Comparison of ENCODE assay signal across 8 cellular contexts in the genomic region with DNA sequence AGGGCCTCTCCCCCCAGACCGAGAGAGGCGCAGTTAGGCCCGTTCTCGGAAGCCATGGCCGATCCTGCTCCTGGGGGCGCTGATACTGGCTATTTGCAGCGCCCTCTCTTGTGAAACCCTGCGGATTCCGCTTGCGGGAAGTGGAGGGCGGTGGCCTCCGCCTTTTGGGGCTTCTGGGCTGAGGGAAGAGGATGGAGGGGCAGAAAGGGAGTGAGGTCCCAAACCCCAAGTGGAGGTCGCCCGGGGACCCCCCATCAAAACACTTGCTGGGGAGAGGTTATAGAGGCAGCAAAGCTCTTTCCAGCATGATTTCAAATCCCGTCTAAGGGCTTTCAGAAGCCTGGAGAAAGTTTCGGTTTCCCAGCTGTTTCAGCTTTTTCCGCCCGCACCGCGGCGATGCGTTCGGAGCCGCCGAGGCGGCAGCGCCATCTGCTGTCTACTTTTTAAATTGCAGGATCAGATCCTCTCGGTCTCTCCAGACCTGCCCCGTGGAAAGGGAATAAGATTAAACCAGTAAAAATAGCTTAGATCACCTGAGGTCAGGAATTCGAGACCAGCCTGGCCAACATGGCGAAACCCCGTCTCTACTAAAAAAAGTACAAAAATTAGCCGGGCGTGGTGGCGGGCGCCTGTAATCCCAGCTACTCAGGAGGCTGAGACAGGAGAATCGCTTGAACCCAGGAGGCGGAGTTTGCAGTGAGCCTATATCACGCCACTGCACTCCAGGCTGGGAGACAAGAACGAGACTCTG. TPM values are rescaled to one million over a fixed set of nuclear protein-coding genes. Genes with fewer than 3 reads are reported as not detected.
DNase-seq lines count a peak whose midpoint lies in the region; ATAC-seq and TF ChIP-seq lines count a peak whose summit lies in the region.

No MANE protein-coding gene starts in this region.

- H4K5ac ChIP-seq in H9 (ENCODE audit: insufficient read length, low read depth, low read length) (no peak overlapping the region), mesendoderm (ENCODE audit: low read length) (no peak overlapping the region)

- H2BK20ac ChIP-seq in H9 (ENCODE audit: low read depth, low read length, poor library complexity, severe bottlenecking) = no peak overlapping the region

- no CpG with 5 or more reads among the region's 40 CpGs for WGBS in H9 (ENCODE audit: extremely low coverage, insufficient read length, low lambda C conversion rate)
- 34 to 46% methylated on average over 24 to 40 of the region's 40 CpGs for WGBS in endodermal cell (ENCODE audit: insufficient coverage in 1 of 2, insufficient read length in 1 of 2), 2 experiments
- WGBS in mesendoderm (ENCODE audit: extremely low coverage, insufficient coverage, low lambda C conversion rate) = no CpG with 5 or more reads among the region's 40 CpGs

- H2BK120ac ChIP-seq in H9 (ENCODE audit: low read depth, low read length, poor library complexity, severe bottlenecking) (no peak overlapping the region), mesendoderm (ENCODE audit: low read depth, low read length) (no peak overlapping the region)

- CTCF ChIA-PET in CD8-positive, alpha-beta T cell (lab: Charles Lee) = interaction anchor here (0.5 to 11.9 kb wide), 76 partner anchors 10 to 640 kb away, joined by 3 to 137 read pairs (median 4); a partner anchor contains a TSS
- CTCF ChIA-PET in activated CD8-positive, alpha-beta memory T cell treated with anti-CD3 and anti-CD28 coated beads, Interleukin-2, amount 10 ng/mL, durations not matched to agents 7 days and 5 days (lab: Charles Lee) = interaction anchor here (0.7 to 10.0 kb wide), 49 partner anchors 8 to 650 kb away, joined by 3 to 252 read pairs (median 5); a partner anchor contains a TSS

- peak; percentile 93 for TF ChIP-seq CTCF in CD8-positive, alpha-beta T cell (IDR thresholded peaks at IDR 0.05)
- TF ChIP-seq CTCF in H9 (conservative IDR thresholded peaks at IDR 0.05) = peak; percentile 93
- TF ChIP-seq CTCF in endodermal cell (conservative IDR thresholded peaks at IDR 0.05) = peak; percentile 93

- H3K27ac ChIP-seq in CD8-positive, alpha-beta T cell (ENCODE audit: low read depth, low read length) = no peak overlapping the region
- H3K27ac ChIP-seq in H9 (ENCODE audit: insufficient read length, low read depth, low read length) (no peak overlapping the region), endodermal cell (ENCODE audit: low read depth, low read length) (no peak overlapping the region), mesendoderm (ENCODE audit: low read depth, low read length) (no peak overlapping the region)

- H2BK15ac ChIP-seq in H9 (ENCODE audit: low read depth, low read length) = no peak overlapping the region
- H2BK15ac ChIP-seq in mesendoderm (replicated peaks; ENCODE audit: low read depth) = no peak overlapping the region

- peak overlapping the region; percentile 60 for H3K4me2 ChIP-seq in H9 (ENCODE audit: insufficient read depth, insufficient read length, low read length)
- peak overlapping the region; percentile 41 for H3K4me2 ChIP-seq in mesendoderm (ENCODE audit: low read length)

- ATAC-seq in CD8-positive, alpha-beta T cell = peak; percentile 73
- ATAC-seq in activated CD8-positive, alpha-beta memory T cell treated with anti-CD3 and anti-CD28 coated beads, Interleukin-2, amount 10 ng/mL, durations not matched to agents 7 days and 5 days = peak; percentile 54
- no peak for ATAC-seq in GM21717 (IDR thresholded peaks at IDR 0.05; ENCODE audit: unreplicated experiment)

- no peak overlapping the region for H3K27ac Mint-ChIP-seq in CD8-positive, alpha-beta T cell
- H3K27ac Mint-ChIP-seq in H9 (no peak overlapping the region), endodermal cell (no peak overlapping the region)
- peak overlapping the region; percentile 92 for H3K27ac Mint-ChIP-seq in activated CD8-positive, alpha-beta memory T cell treated with anti-CD3 and anti-CD28 coated beads, Interleukin-2, amount 10 ng/mL, durations not matched to agents 7 days and 5 days

- peak overlapping the region; percentile 39 for H3K4me3 ChIP-seq in CD8-positive, alpha-beta T cell (ENCODE audit: low read depth, low read length)
- H3K4me3 ChIP-seq in endodermal cell (ENCODE audit: low read length) (no peak overlapping the region), mesendoderm (ENCODE audit: low read length) (peak overlapping the region; percentile 7)

- no peaks in the 10 kb centered on the region for H4K20me1 ChIP-seq in H9 (ENCODE audit: control insufficient read depth, insufficient read depth, insufficient read length)

- no peak overlapping the region for H3K23ac ChIP-seq in H9 (ENCODE audit: insufficient read length, low read depth, low read length)
- H3K23ac ChIP-seq in mesendoderm (ENCODE audit: low read length) = no peak overlapping the region

- H3T11ph ChIP-seq in H9 (ENCODE audit: low read length) = no peak overlapping the region

- peaks cover 21% of the 10 kb centered on the region for H3K4me1 ChIP-seq in CD8-positive, alpha-beta T cell (ENCODE audit: insufficient read depth, low read length)
- H3K4me1 ChIP-seq in H9 (ENCODE audit: insufficient read depth, low read length) (no peaks in the 10 kb centered on the region), endodermal cell (ENCODE audit: control insufficient read depth, insufficient read depth, low read length) (no peaks in the 10 kb centered on the region), mesendoderm (ENCODE audit: control insufficient read depth, low read depth, low read length) (no peaks in the 10 kb centered on the region)

- intact Hi-C loops in CD8-positive, alpha-beta T cell (cut with DNase I, micrococcal nuclease) = loop anchor here (1.0 to 10.0 kb wide), 17 partner anchors 15 to 641 kb away; a partner anchor contains a TSS

- H3K4ac ChIP-seq in H9 (ENCODE audit: low read depth, low read length) = no peak overlapping the region
- H3K4ac ChIP-seq in mesendoderm (ENCODE audit: low read depth, low read length) = no peak overlapping the region

- H3K9me3 ChIP-seq in CD8-positive, alpha-beta T cell (ENCODE audit: low read length) = no peaks in the 10 kb centered on the region
- no peaks in the 10 kb centered on the region for H3K9me3 ChIP-seq in H9 (ENCODE audit: control insufficient read depth, low read depth, low read length)
- H3K9me3 ChIP-seq in endodermal cell (ENCODE audit: control insufficient read depth, low read length) = peaks cover 15% of the 10 kb centered on the region

- H3K9ac ChIP-seq in H9 (ENCODE audit: extremely low read depth, insufficient read length, low read length) (no peak overlapping the region), endodermal cell (ENCODE audit: extremely low read depth, low read length, poor library complexity, severe bottlenecking) (no peak overlapping the region), mesendoderm (ENCODE audit: low read length) (peak overlapping the region; percentile 60)

- no peaks in the 10 kb centered on the region for H3K36me3 ChIP-seq in CD8-positive, alpha-beta T cell (ENCODE audit: insufficient read depth, low read length)
- H3K36me3 ChIP-seq in endodermal cell (ENCODE audit: control insufficient read depth, insufficient read depth, low read length) = no peaks in the 10 kb centered on the region
- H3K36me3 ChIP-seq in mesendoderm (ENCODE audit: control insufficient read depth, insufficient read depth, low read length) = no peaks in the 10 kb centered on the region

- H2BK5ac ChIP-seq in H9 (ENCODE audit: insufficient read length, low read length) = no peak overlapping the region
- no peak overlapping the region for H2BK5ac ChIP-seq in mesendoderm (ENCODE audit: low read length)

- H3K23me2 ChIP-seq in H9 (ENCODE audit: insufficient read length, low read depth, low read length, poor library complexity, severe bottlenecking) = peaks cover 7% of the 10 kb centered on the region

- no peak overlapping the region for H4K91ac ChIP-seq in H9 (ENCODE audit: insufficient read length, low read depth, low read length)

- H3K27me3 ChIP-seq in CD8-positive, alpha-beta T cell (ENCODE audit: insufficient read depth, low read length) = no peaks in the 10 kb centered on the region
- H3K27me3 ChIP-seq in H9 (ENCODE audit: insufficient read depth, low read length) (no peaks in the 10 kb centered on the region), endodermal cell (ENCODE audit: control insufficient read depth, insufficient read depth, low read length, poor library complexity, severe bottlenecking) (no peaks in the 10 kb centered on the region), mesendoderm (ENCODE audit: insufficient read depth, low read length, poor library complexity) (no peaks in the 10 kb centered on the region)

- no peaks in the 10 kb centered on the region for H3K9me3 Mint-ChIP-seq in CD8-positive, alpha-beta T cell
- peaks cover 0 to 5% of the 10 kb centered on the region in 2 experiments; a peak in 3 of 5 replicates for H3K9me3 Mint-ChIP-seq in H9
- H3K9me3 Mint-ChIP-seq in activated CD8-positive, alpha-beta memory T cell treated with anti-CD3 and anti-CD28 coated beads, Interleukin-2, amount 10 ng/mL, durations not matched to agents 7 days and 5 days (ENCODE audit: low read depth) = no peaks in the 10 kb centered on the region
- peaks cover 7% of the 10 kb centered on the region for H3K9me3 Mint-ChIP-seq in endodermal cell

- H3K79me1 ChIP-seq in H9 (ENCODE audit: insufficient read depth, low read depth, low read length, poor library complexity, severe bottlenecking) (no peaks in the 10 kb centered on the region), mesendoderm (ENCODE audit: low read length) (no peaks in the 10 kb centered on the region)

- H3K36me3 Mint-ChIP-seq in CD8-positive, alpha-beta T cell = peaks cover 20% of the 10 kb centered on the region
- H3K36me3 Mint-ChIP-seq in H9 (ENCODE audit: insufficient read depth in 1 of 3, low read depth in 3 of 3) (peaks cover 0 to 2% (median 0%) of the 10 kb centered on the region in 3 experiments; a peak in 2 of 7 replicates), endodermal cell (ENCODE audit: low read depth) (no peaks in the 10 kb centered on the region)
- H3K36me3 Mint-ChIP-seq in activated CD8-positive, alpha-beta memory T cell treated with anti-CD3 and anti-CD28 coated beads, Interleukin-2, amount 10 ng/mL, durations not matched to agents 7 days and 5 days = peaks cover 17% of the 10 kb centered on the region

- no peaks in the 10 kb centered on the region for H3K27me3 Mint-ChIP-seq in CD8-positive, alpha-beta T cell (ENCODE audit: low read depth)
- H3K27me3 Mint-ChIP-seq in H9 (ENCODE audit: low read depth) = peaks cover 10% of the 10 kb centered on the region
- H3K27me3 Mint-ChIP-seq in activated CD8-positive, alpha-beta memory T cell treated with anti-CD3 and anti-CD28 coated beads, Interleukin-2, amount 10 ng/mL, durations not matched to agents 7 days and 5 days = no peaks in the 10 kb centered on the region
- peaks cover 14% of the 10 kb centered on the region for H3K27me3 Mint-ChIP-seq in endodermal cell (ENCODE audit: insufficient read depth)

- H3K4me3 Mint-ChIP-seq in CD8-positive, alpha-beta T cell = peak overlapping the region; percentile 82
- H3K4me3 Mint-ChIP-seq in H9 = peak overlapping the region; percentile 61 to 73
- H3K4me3 Mint-ChIP-seq in activated CD8-positive, alpha-beta memory T cell treated with anti-CD3 and anti-CD28 coated beads, Interleukin-2, amount 10 ng/mL, durations not matched to agents 7 days and 5 days = peak overlapping the region; percentile 51
- H3K4me3 Mint-ChIP-seq in endodermal cell = peak overlapping the region; percentile 39

- no peak overlapping the region for H2AK5ac ChIP-seq in H9 (ENCODE audit: insufficient read length, low read length)
- no peak overlapping the region for H2AK5ac ChIP-seq in mesendoderm (ENCODE audit: low read length)

- POLR2A ChIA-PET in CD8-positive, alpha-beta T cell (lab: Charles Lee) = interaction anchor here (0.6 to 7.5 kb wide), 6 partner anchors 15 to 448 kb away, joined by 3 to 46 read pairs (median 4); a partner anchor contains a TSS

- H3K14ac ChIP-seq in H9 (ENCODE audit: insufficient read depth, low read length) = peak overlapping the region; percentile 81; the same call in 1 of the 2 replicates

- H2BK12ac ChIP-seq in H9 (ENCODE audit: insufficient read length, low read depth, low read length) = no peak overlapping the region

- DNase-seq in CD8-positive, alpha-beta T cell = peak; percentile 70 to 92 (median 78)
- DNase-seq in H9 (peak; percentile 83), NCI-H82 (lab: John Stamatoyannopoulos, UW) (peak; percentile 77), endodermal cell (peak; percentile 96), mesendoderm (peak; percentile 85)
- peak; percentile 89 for DNase-seq in activated CD8-positive, alpha-beta memory T cell treated with anti-CD3 and anti-CD28 coated beads, Interleukin-2, amount 10 ng/mL, durations not matched to agents 7 days and 5 days
- peak in 2 of 3 donors; percentile 74 to 77 for DNase-seq in stimulated activated CD4-positive, alpha-beta T cell treated with anti-CD3 and anti-CD28 coated beads, TNF-alpha, amount 100 ng/mL, for 48 hours (ENCODE audit: low read depth in 3 of 3)

- H4K8ac ChIP-seq in H9 (replicated peaks; ENCODE audit: insufficient read length, low read depth, low read length) (no peak overlapping the region), mesendoderm (ENCODE audit: low read depth, low read length) (peak overlapping the region; percentile 67)

- H3K18ac ChIP-seq in H9 (ENCODE audit: insufficient read length, low read depth, low read length) (peak overlapping the region; percentile 75), mesendoderm (ENCODE audit: low read length) (peak overlapping the region; percentile 0)

- H2AFZ ChIP-seq in H9 (ENCODE audit: low read length) = peak overlapping the region; percentile 92

- H3K4me1 Mint-ChIP-seq in CD8-positive, alpha-beta T cell (ENCODE audit: low read depth) = peaks cover 36% of the 10 kb centered on the region
- H3K4me1 Mint-ChIP-seq in H9 = peaks cover 7 to 20% of the 10 kb centered on the region in 2 experiments; a peak in 3 of 4 replicates
- peaks cover 42% of the 10 kb centered on the region for H3K4me1 Mint-ChIP-seq in activated CD8-positive, alpha-beta memory T cell treated with anti-CD3 and anti-CD28 coated beads, Interleukin-2, amount 10 ng/mL, durations not matched to agents 7 days and 5 days
- no peaks in the 10 kb centered on the region for H3K4me1 Mint-ChIP-seq in endodermal cell

- H3K56ac ChIP-seq in H9 (ENCODE audit: insufficient read length, low read depth, low read length) = no peak overlapping the region
- H3K56ac ChIP-seq in mesendoderm (ENCODE audit: low read length) = peak overlapping the region; percentile 63

- H3K79me2 ChIP-seq in H9 (ENCODE audit: insufficient read depth, low read length) (no peaks in the 10 kb centered on the region), mesendoderm (ENCODE audit: control insufficient read depth, insufficient read depth, low read length) (no peaks in the 10 kb centered on the region)

RNA-seq across cellular contexts. Expression of a gene that starts 15.8 kb away (rescaled TPM):
- 10 to 100 TPM; 18.6 to 20.1 TPM for total RNA-seq in CD8-positive, alpha-beta T cell
- total RNA-seq in H9 (2021) (not detected in 2 replicates), endodermal cell (not detected)
- total RNA-seq in activated CD8-positive, alpha-beta memory T cell treated with anti-CD3 and anti-CD28 coated beads, Interleukin-2, amount 10 ng/mL, durations not matched to agents 7 days and 5 days = 10 to 100 TPM; 60.0 to 72.1 TPM
- polyA plus RNA-seq in endodermal cell (2013, experiment 1 of 2) = not detected
- not detected for polyA plus RNA-seq in endodermal cell (2013, experiment 2 of 2)
- polyA plus RNA-seq in mesendoderm (2013, experiment 1 of 2) = not detected
- polyA plus RNA-seq in mesendoderm (2013, experiment 2 of 2) = not detected

RNA-seq across cellular contexts. Expression of a gene that starts 28.1 kb away (rescaled TPM):
- total RNA-seq in CD8-positive, alpha-beta T cell = under 1 TPM; 0.86 to 0.90 TPM
- 0.17 and 0.26 TPM in 2 replicates for total RNA-seq in H9 (2021)
- total RNA-seq in activated CD8-positive, alpha-beta memory T cell treated with anti-CD3 and anti-CD28 coated beads, Interleukin-2, amount 10 ng/mL, durations not matched to agents 7 days and 5 days = 10 to 100 TPM in 1 of 2 experiments, 1 to 10 TPM in 1; 6.5 to 10.7 TPM
- total RNA-seq in endodermal cell = under 1 TPM; 0.33 to 0.42 TPM
- 0.21 TPM for polyA plus RNA-seq in endodermal cell (2013, experiment 1 of 2)
- 0.12 TPM for polyA plus RNA-seq in endodermal cell (2013, experiment 2 of 2)
- polyA plus RNA-seq in mesendoderm (2013, experiment 1 of 2) = 0.14 TPM
- polyA plus RNA-seq in mesendoderm (2013, experiment 2 of 2) = 0.14 TPM

Comparison
In these comparisons a context has a peak if more than half of its experiments do, and no peak if none do; other contexts are left out.
1. RNA of a gene that starts 15.8 kb away (total RNA-seq): 60.0 to 72.1 TPM in activated CD8-positive, alpha-beta memory T cell treated with anti-CD3 and anti-CD28 coated beads, Interleukin-2, amount 10 ng/mL, durations not matched to agents 7 days and 5 days and 18.6 to 20.1 TPM in CD8-positive, alpha-beta T cell; not detected in H9 and not detected in endodermal cell; every median in the first group is over 10 times any median in the second.
2. Peak in every context shown above with its lines, with median percentiles within 50 percentile points of each other: DNase-seq, H3K4me3 Mint-ChIP-seq and CTCF ChIP-seq.